Comparison of ENCODE assay signal across 1 cellular context in genomic region chr19:993361-993830, GRCh38.
A peak's percentile ranks its signal among the peaks of the same experiment; 100 is the strongest.
TF ChIP-seq lines count a peak whose summit lies in the region.

No MANE protein-coding gene starts in this region.

TF ChIP-seq in HepG2, 621 proteins besides CTCF, POLR2A, EP300 and RAD21 (continued from another document and continues in another):
- TF ChIP-seq ATF6 (CRISPR knock-in tag; conservative IDR thresholded peaks at IDR 0.05) (no peak), MAFG (CRISPR knock-in tag; IDR thresholded peaks at IDR 0.05) (no peak), TARDBP (CRISPR knock-in tag; IDR thresholded peaks at IDR 0.05) (peak; percentile 88), NFE2L2 (IDR thresholded peaks at IDR 0.05; ENCODE audit: low read length) (no peak), HMG20B (CRISPR knock-in tag; conservative IDR thresholded peaks at IDR 0.05) (0 out of 2 replicates have a peak, but pooled peaks have one; percentile 7), NFIB (CRISPR knock-in tag; IDR thresholded peaks at IDR 0.05; ENCODE audit: borderline replicate concordance) (no peak), HINFP (CRISPR knock-in tag; IDR thresholded peaks at IDR 0.05; ENCODE audit: low read depth) (no peak), ZNF607 (CRISPR knock-in tag; IDR thresholded peaks at IDR 0.05; ENCODE audit: borderline replicate concordance) (no peak), GTF3A (CRISPR knock-in tag; conservative IDR thresholded peaks at IDR 0.05) (no peak), ISL2 (CRISPR knock-in tag; IDR thresholded peaks at IDR 0.05) (no peak), TOE1 (CRISPR knock-in tag; IDR thresholded peaks at IDR 0.05) (no peak), ZNF543 (CRISPR knock-in tag; IDR thresholded peaks at IDR 0.05) (no peak), ZNF260 (CRISPR knock-in tag; IDR thresholded peaks at IDR 0.05; ENCODE audit: borderline replicate concordance, low read depth) (no peak), LRRFIP1 (CRISPR knock-in tag; conservative IDR thresholded peaks at IDR 0.05) (no peak), ZNF468 (CRISPR knock-in tag; IDR thresholded peaks at IDR 0.05) (no peak), SOX5 (CRISPR knock-in tag; IDR thresholded peaks at IDR 0.05; ENCODE audit: borderline replicate concordance) (peak; percentile 45), ZNF629 (CRISPR knock-in tag; conservative IDR thresholded peaks at IDR 0.05) (no peak; the same call in 1 of the 2 replicates), PHF8 (CRISPR knock-in tag; IDR thresholded peaks at IDR 0.05) (no peak), HNF4G (IDR thresholded peaks at IDR 0.05; ENCODE audit: borderline replicate concordance, low read depth, low read length) (peak; percentile 92), HNF4G (CRISPR knock-in tag; IDR thresholded peaks at IDR 0.05; ENCODE audit: borderline replicate concordance, low read depth) (peak; percentile 47; the same call in 1 of the 2 replicates), ARNTL (CRISPR knock-in tag; IDR thresholded peaks at IDR 0.05) (peak; percentile 82), CENPBD1 (CRISPR knock-in tag; IDR thresholded peaks at IDR 0.05; ENCODE audit: borderline replicate concordance, low read depth) (no peak), ETV6 (CRISPR knock-in tag; conservative IDR thresholded peaks at IDR 0.05) (no peak), MAZ (IDR thresholded peaks at IDR 0.05; ENCODE audit: borderline replicate concordance, low read depth, low read length) (peak; percentile 42; the same call in 1 of the 2 replicates), MAZ (CRISPR knock-in tag; IDR thresholded peaks at IDR 0.05; ENCODE audit: low read depth) (no peak), U2AF1 (optimal IDR thresholded peaks at IDR 0.05; ENCODE audit: low read depth, low read length) (peak; percentile 43), MAFF (IDR thresholded peaks at IDR 0.05; ENCODE audit: low read depth, low read length) (no peak), ZNF704 (CRISPR knock-in tag; IDR thresholded peaks at IDR 0.05; ENCODE audit: borderline replicate concordance) (no peak), NR2F2 (IDR thresholded peaks at IDR 0.05; ENCODE audit: borderline replicate concordance, low read depth) (peak; percentile 49; the same call in 1 of the 2 replicates), SRY (CRISPR knock-in tag; IDR thresholded peaks at IDR 0.05) (no peak), KDM4B (CRISPR knock-in tag; IDR thresholded peaks at IDR 0.05) (no peak), ERF (CRISPR knock-in tag; IDR thresholded peaks at IDR 0.05) (peak; percentile 22; the same call in 1 of the 2 replicates), SMYD3 (CRISPR knock-in tag; IDR thresholded peaks at IDR 0.05) (no peak), DZIP1 (CRISPR knock-in tag; IDR thresholded peaks at IDR 0.05) (no peak), RARA (CRISPR knock-in tag; IDR thresholded peaks at IDR 0.05) (peak; percentile 45; the same call in 1 of the 2 replicates), ATF7-NPFF (CRISPR knock-in tag; IDR thresholded peaks at IDR 0.05; ENCODE audit: low read depth) (no peak), PHF21A (CRISPR knock-in tag; IDR thresholded peaks at IDR 0.05) (peak; percentile 99), ZBTB1 (CRISPR knock-in tag; IDR thresholded peaks at IDR 0.05; ENCODE audit: borderline replicate concordance) (no peak), ZNF772 (CRISPR knock-in tag; IDR thresholded peaks at IDR 0.05) (no peak)
- TF ChIP-seq, protein P1, sequence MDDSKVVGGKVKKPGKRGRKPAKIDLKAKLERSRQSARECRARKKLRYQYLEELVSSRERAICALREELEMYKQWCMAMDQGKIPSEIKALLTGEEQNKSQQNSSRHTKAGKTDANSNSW (CRISPR knock-in tag; IDR thresholded peaks at IDR 0.05; ENCODE audit: borderline replicate concordance), result no peak
- TF ChIP-seq, protein P2, sequence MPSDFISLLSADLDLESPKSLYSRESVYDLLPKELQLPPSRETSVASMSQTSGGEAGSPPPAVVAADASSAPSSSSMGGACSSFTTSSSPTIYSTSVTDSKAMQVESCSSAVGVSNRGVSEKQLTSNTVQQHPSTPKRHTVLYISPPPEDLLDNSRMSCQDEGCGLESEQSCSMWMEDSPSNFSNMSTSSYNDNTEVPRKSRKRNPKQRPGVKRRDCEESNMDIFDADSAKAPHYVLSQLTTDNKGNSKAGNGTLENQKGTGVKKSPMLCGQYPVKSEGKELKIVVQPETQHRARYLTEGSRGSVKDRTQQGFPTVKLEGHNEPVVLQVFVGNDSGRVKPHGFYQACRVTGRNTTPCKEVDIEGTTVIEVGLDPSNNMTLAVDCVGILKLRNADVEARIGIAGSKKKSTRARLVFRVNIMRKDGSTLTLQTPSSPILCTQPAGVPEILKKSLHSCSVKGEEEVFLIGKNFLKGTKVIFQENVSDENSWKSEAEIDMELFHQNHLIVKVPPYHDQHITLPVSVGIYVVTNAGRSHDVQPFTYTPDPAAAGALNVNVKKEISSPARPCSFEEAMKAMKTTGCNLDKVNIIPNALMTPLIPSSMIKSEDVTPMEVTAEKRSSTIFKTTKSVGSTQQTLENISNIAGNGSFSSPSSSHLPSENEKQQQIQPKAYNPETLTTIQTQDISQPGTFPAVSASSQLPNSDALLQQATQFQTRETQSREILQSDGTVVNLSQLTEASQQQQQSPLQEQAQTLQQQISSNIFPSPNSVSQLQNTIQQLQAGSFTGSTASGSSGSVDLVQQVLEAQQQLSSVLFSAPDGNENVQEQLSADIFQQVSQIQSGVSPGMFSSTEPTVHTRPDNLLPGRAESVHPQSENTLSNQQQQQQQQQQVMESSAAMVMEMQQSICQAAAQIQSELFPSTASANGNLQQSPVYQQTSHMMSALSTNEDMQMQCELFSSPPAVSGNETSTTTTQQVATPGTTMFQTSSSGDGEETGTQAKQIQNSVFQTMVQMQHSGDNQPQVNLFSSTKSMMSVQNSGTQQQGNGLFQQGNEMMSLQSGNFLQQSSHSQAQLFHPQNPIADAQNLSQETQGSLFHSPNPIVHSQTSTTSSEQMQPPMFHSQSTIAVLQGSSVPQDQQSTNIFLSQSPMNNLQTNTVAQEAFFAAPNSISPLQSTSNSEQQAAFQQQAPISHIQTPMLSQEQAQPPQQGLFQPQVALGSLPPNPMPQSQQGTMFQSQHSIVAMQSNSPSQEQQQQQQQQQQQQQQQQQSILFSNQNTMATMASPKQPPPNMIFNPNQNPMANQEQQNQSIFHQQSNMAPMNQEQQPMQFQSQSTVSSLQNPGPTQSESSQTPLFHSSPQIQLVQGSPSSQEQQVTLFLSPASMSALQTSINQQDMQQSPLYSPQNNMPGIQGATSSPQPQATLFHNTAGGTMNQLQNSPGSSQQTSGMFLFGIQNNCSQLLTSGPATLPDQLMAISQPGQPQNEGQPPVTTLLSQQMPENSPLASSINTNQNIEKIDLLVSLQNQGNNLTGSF (CRISPR knock-in tag; IDR thresholded peaks at IDR 0.05), result no peak
- TF ChIP-seq, protein P3, sequence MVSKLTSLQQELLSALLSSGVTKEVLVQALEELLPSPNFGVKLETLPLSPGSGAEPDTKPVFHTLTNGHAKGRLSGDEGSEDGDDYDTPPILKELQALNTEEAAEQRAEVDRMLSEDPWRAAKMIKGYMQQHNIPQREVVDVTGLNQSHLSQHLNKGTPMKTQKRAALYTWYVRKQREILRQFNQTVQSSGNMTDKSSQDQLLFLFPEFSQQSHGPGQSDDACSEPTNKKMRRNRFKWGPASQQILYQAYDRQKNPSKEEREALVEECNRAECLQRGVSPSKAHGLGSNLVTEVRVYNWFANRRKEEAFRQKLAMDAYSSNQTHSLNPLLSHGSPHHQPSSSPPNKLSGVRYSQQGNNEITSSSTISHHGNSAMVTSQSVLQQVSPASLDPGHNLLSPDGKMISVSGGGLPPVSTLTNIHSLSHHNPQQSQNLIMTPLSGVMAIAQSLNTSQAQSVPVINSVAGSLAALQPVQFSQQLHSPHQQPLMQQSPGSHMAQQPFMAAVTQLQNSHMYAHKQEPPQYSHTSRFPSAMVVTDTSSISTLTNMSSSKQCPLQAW (CRISPR knock-in tag; IDR thresholded peaks at IDR 0.05), result 0 out of 2 replicates have a peak, but pooled peaks have one; percentile 11
- TF ChIP-seq, protein P4, sequence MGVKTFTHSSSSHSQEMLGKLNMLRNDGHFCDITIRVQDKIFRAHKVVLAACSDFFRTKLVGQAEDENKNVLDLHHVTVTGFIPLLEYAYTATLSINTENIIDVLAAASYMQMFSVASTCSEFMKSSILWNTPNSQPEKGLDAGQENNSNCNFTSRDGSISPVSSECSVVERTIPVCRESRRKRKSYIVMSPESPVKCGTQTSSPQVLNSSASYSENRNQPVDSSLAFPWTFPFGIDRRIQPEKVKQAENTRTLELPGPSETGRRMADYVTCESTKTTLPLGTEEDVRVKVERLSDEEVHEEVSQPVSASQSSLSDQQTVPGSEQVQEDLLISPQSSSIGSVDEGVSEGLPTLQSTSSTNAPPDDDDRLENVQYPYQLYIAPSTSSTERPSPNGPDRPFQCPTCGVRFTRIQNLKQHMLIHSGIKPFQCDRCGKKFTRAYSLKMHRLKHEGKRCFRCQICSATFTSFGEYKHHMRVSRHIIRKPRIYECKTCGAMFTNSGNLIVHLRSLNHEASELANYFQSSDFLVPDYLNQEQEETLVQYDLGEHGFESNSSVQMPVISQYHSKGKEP (CRISPR knock-in tag; IDR thresholded peaks at IDR 0.05), result no peak
- TF ChIP-seq, protein P5, sequence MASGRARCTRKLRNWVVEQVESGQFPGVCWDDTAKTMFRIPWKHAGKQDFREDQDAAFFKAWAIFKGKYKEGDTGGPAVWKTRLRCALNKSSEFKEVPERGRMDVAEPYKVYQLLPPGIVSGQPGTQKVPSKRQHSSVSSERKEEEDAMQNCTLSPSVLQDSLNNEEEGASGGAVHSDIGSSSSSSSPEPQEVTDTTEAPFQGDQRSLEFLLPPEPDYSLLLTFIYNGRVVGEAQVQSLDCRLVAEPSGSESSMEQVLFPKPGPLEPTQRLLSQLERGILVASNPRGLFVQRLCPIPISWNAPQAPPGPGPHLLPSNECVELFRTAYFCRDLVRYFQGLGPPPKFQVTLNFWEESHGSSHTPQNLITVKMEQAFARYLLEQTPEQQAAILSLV (CRISPR knock-in tag; IDR thresholded peaks at IDR 0.05; ENCODE audit: borderline replicate concordance), result no peak
